ENCODE assay signal across 7 cellular contexts in genomic region chr15:45962733-45963132, GRCh38.
"Had no signal": no experiment of that assay in that cellular context is flagged by ENCODE, and none has a peak within 500 bp of the region (broad histone marks: within the 10 kb centered on the region; RNA-seq: fewer than 3 reads in every experiment).

No MANE protein-coding gene starts in this region.

- ATAC-seq: K562 had no signal

- H3K27ac ChIP-seq: HL-60, KMS-11 had no signal

- H3K9ac ChIP-seq: KMS-11 had no signal

- DNase-seq: IMR-90, KBM-7, KG1 had no signal

- H3K4me2 ChIP-seq: KMS-11 had no signal

- H3K4me3 ChIP-seq: K562 had no signal

- FAIRE-seq: HTR-8/SVneo, K562 had no signal
